Comparison of ENCODE assay signal across 29 cellular contexts in the genomic region with DNA sequence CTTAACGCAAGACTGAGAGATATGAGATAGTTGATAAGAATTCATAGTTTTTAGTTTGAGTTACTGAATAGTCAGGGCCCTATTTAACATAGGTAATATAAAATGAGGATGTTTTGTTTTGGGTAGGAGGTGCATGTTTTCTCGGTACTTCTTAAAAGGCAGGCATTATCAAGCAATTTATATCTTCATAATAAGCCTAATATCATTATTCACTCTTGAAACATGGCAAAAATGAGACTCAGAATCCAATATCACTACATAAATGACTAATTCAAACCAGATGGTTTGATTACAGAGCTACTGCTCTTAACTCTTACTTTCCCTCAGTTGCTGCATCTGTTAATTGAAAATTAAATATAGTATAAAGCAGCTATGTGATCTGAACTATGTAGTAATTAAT.
"Had no signal": no experiment of that assay in that cellular context is flagged by ENCODE, and none has a peak within 500 bp of the region (broad histone marks: within the 10 kb centered on the region; RNA-seq: fewer than 3 reads in every experiment).

No MANE protein-coding gene starts in this region.

- H3K4me3 ChIP-seq: esophagus muscularis mucosa, gastrocnemius medialis, left ventricle myocardium inferior, lung, neural progenitor cell, ovary, psoas muscle, right lobe of liver, spleen, thoracic aorta, transverse colon had no signal

- H3K36me3 ChIP-seq: esophagus muscularis mucosa, gastrocnemius medialis, left ventricle myocardium inferior, neural progenitor cell, ovary, right lobe of liver, spleen, thoracic aorta, transverse colon had no signal

- DNase-seq: effector memory CD8-positive, alpha-beta T cell; gastrocnemius medialis; glutamatergic neuron; immature natural killer cell; kidney; left cardiac atrium; left ventricle myocardium inferior; mesenchymal stem cell; midbrain; nucleus accumbens; ovary; psoas muscle; retina; right lobe of liver; spleen; stimulated activated CD4-positive, alpha-beta T cell treated with anti-CD3 and anti-CD28 coated beads, Interleukin-15, amount 100 ng/mL, for 24 hours; stimulated activated CD4-positive, alpha-beta T cell treated with anti-CD3 and anti-CD28 coated beads, Interleukin-1b, Interleukin-23, amount 100 ng/mL, for 48 hours; stimulated activated CD4-positive, alpha-beta T cell treated with anti-CD3 and anti-CD28 coated beads, Interleukin-4, amount 100 ng/mL, for 24 hours; transverse colon had no signal

- H3K36me3 Mint-ChIP-seq: neural progenitor cell; stimulated activated memory B cell treated with anti-CD40 and anti-IgM and Interleukin-4, amounts not matched to agents 10 μg/mL and 1 μg/mL and 100 μg/mL, for 72 hours had no signal

- H3K27me3 Mint-ChIP-seq: central memory CD8-positive, alpha-beta T cell; dendritic cell treated with granulocyte-macrophage colony-stimulating factor and Interleukin-4, amounts not matched to agents 40 ng/mL and 50 ng/mL, for 4 days; effector memory CD8-positive, alpha-beta T cell; natural killer cell treated with Interleukin-12 subunit alpha and Interleukin-12 subunit beta and Interleukin-15 and Interleukin-18, amount 100 ng/mL, for 72 hours; stimulated activated memory B cell treated with anti-CD40 and anti-IgM and Interleukin-4, amounts not matched to agents 10 μg/mL and 1 μg/mL and 100 μg/mL, for 72 hours; stimulated activated naive CD8-positive, alpha-beta T cell treated with anti-CD3 and anti-CD28 coated beads, Interleukin-15, Interleukin-2, amounts not matched to agents 100 ng/mL and 50 ng/mL, for 24 hours had no signal

- H3K9me3 Mint-ChIP-seq: dendritic cell treated with granulocyte-macrophage colony-stimulating factor and Interleukin-4, amounts not matched to agents 40 ng/mL and 50 ng/mL, for 4 days; neural progenitor cell had no signal

- H3K9me3 ChIP-seq: esophagus muscularis mucosa, gastrocnemius medialis, left ventricle myocardium inferior, ovary, psoas muscle, right lobe of liver, thoracic aorta, transverse colon had no signal

- H2AFZ ChIP-seq: neural progenitor cell had no signal

- H3K27me3 ChIP-seq: esophagus muscularis mucosa, gastrocnemius medialis, neural progenitor cell, right lobe of liver, spleen, transverse colon had no signal

- H3K4me3 Mint-ChIP-seq: central memory CD8-positive, alpha-beta T cell; dendritic cell treated with granulocyte-macrophage colony-stimulating factor and Interleukin-4, amounts not matched to agents 40 ng/mL and 50 ng/mL, for 4 days; effector memory CD8-positive, alpha-beta T cell; immature natural killer cell; natural killer cell treated with Interleukin-12 subunit alpha and Interleukin-12 subunit beta and Interleukin-15 and Interleukin-18, amount 100 ng/mL, for 72 hours; neural progenitor cell; stimulated activated memory B cell treated with anti-CD40 and anti-IgM and Interleukin-4, amounts not matched to agents 10 μg/mL and 1 μg/mL and 100 μg/mL, for 72 hours; stimulated activated naive CD8-positive, alpha-beta T cell treated with anti-CD3 and anti-CD28 coated beads, Interleukin-15, Interleukin-2, amounts not matched to agents 100 ng/mL and 50 ng/mL, for 24 hours had no signal

- H3K4me2 ChIP-seq: neural progenitor cell had no signal

- H3K4me1 ChIP-seq: esophagus muscularis mucosa, gastrocnemius medialis, left ventricle myocardium inferior, psoas muscle, right lobe of liver, spleen, transverse colon had no signal

- H3K27ac Mint-ChIP-seq: dendritic cell treated with granulocyte-macrophage colony-stimulating factor and Interleukin-4, amounts not matched to agents 40 ng/mL and 50 ng/mL, for 4 days; effector memory CD8-positive, alpha-beta T cell; immature natural killer cell; natural killer cell treated with Interleukin-12 subunit alpha and Interleukin-12 subunit beta and Interleukin-15 and Interleukin-18, amount 100 ng/mL, for 72 hours; neural progenitor cell; stimulated activated memory B cell treated with anti-CD40 and anti-IgM and Interleukin-4, amounts not matched to agents 10 μg/mL and 1 μg/mL and 100 μg/mL, for 72 hours; stimulated activated naive CD8-positive, alpha-beta T cell treated with anti-CD3 and anti-CD28 coated beads, Interleukin-15, Interleukin-2, amounts not matched to agents 100 ng/mL and 50 ng/mL, for 24 hours had no signal

- ATAC-seq: effector memory CD8-positive, alpha-beta T cell; gastrocnemius medialis; left cardiac atrium; natural killer cell treated with Interleukin-12 subunit alpha and Interleukin-12 subunit beta and Interleukin-15 and Interleukin-18, amount 100 ng/mL, for 72 hours; psoas muscle; right lobe of liver; stimulated activated memory B cell treated with anti-CD40 and anti-IgM and Interleukin-4, amounts not matched to agents 10 μg/mL and 1 μg/mL and 100 μg/mL, for 72 hours had no signal

- H3K27ac ChIP-seq: epithelial cell of prostate, esophagus muscularis mucosa, gastrocnemius medialis, left ventricle myocardium inferior, neural progenitor cell, ovary, psoas muscle, right lobe of liver, spleen, thoracic aorta, transverse colon had no signal

- H3K4me1 Mint-ChIP-seq: central memory CD8-positive, alpha-beta T cell; immature natural killer cell; neural progenitor cell; stimulated activated memory B cell treated with anti-CD40 and anti-IgM and Interleukin-4, amounts not matched to agents 10 μg/mL and 1 μg/mL and 100 μg/mL, for 72 hours had no signal

- H3K9ac ChIP-seq: neural progenitor cell had no signal
